14 cellular contexts compared by ENCODE assay signal in genomic region chr10:29849886-29850285, GRCh38.
DNase-seq lines count a peak whose midpoint lies in the region; ATAC-seq and TF ChIP-seq lines count a peak whose summit lies in the region.
"Had no signal": no experiment of that assay in that cellular context is flagged by ENCODE, and none has a peak within 500 bp of the region (broad histone marks: within the 10 kb centered on the region; RNA-seq: fewer than 3 reads in every experiment).

No MANE protein-coding gene starts in this region.

- DNase-seq in GM23248 (no peak), left lung (no peak), RWPE1 (ENCODE audit: low spot score) (no peak), NCI-H2081 (lab: John Stamatoyannopoulos, UW) (no peak), kidney glomerular epithelial cell (lab: John Stamatoyannopoulos, UW) (no peak)
- DNase-seq: DMS153; effector memory CD8-positive, alpha-beta T cell; islet precursor cell; naive thymus-derived CD4-positive, alpha-beta T cell; stimulated activated naive CD4-positive, alpha-beta T cell had no signal

- H3K27ac Mint-ChIP-seq in brain, result peak overlapping the region in 3 of 5 experiments; percentile 76 to 85 (median 79)
- H3K27ac Mint-ChIP-seq: B cell; effector memory CD8-positive, alpha-beta T cell; naive thymus-derived CD4-positive, alpha-beta T cell had no signal

- CTCF ChIA-PET in RWPE1 (lab: Yijun Ruan, JAX), result no interaction called here

- H3K9me3 Mint-ChIP-seq in brain, result peaks cover 0 to 10% (median 6%) of the 10 kb centered on the region in 5 experiments
- H3K9me3 Mint-ChIP-seq: effector memory CD8-positive, alpha-beta T cell had no signal

- no peaks in the 10 kb centered on the region for H4K20me1 ChIP-seq in GM23248 (ENCODE audit: insufficient read depth)

- H3K9me2 ChIP-seq in GM23248 (ENCODE audit: insufficient read depth), result no peaks in the 10 kb centered on the region

- WGBS in GM23248 (ENCODE audit: low coverage in 1 of 2, low lambda C conversion rate in 2 of 2, missing lambda C conversion rate in 2 of 2), 2 experiments, result 40 to 44% methylated on average over 3 of the region's 3 CpGs

- H3K9me3 ChIP-seq in GM23248 (ENCODE audit: low read depth), result no peaks in the 10 kb centered on the region
- no peaks in the 10 kb centered on the region for H3K9me3 ChIP-seq in left lung
- no peaks in the 10 kb centered on the region for H3K9me3 ChIP-seq in skeletal muscle satellite cell (replicated peaks; ENCODE audit: low read length)

- in situ Hi-C loops in GM23248 (cut with MboI), result no loop called here

- POLR2A ChIA-PET in RWPE1 (lab: Yijun Ruan, JAX; ENCODE audit: low non-redundant PET), result no interaction called here

- H3K27me3 ChIP-seq in GM23248 (replicated peaks; ENCODE audit: insufficient read depth), result peaks cover 70% of the 10 kb centered on the region
- no peaks in the 10 kb centered on the region for H3K27me3 ChIP-seq in left lung
- no peaks in the 10 kb centered on the region for H3K27me3 ChIP-seq in skeletal muscle satellite cell (ENCODE audit: control insufficient read depth, insufficient read depth, low read length)

- H2AFZ ChIP-seq in GM23248, result peak overlapping the region; percentile 77

- peaks cover 13% of the 10 kb centered on the region for H3F3A ChIP-seq in GM23248 (ENCODE audit: insufficient read depth)

- H3K9ac ChIP-seq in GM23248 (0 out of 2 replicates have a peak overlapping the region, but pooled peaks have one; percentile 11), skeletal muscle satellite cell (ENCODE audit: low read depth, low read length) (no peak overlapping the region)

- H3K4me1 ChIP-seq in GM23248 (ENCODE audit: insufficient read depth), result peaks cover 6% of the 10 kb centered on the region
- peaks cover 3 to 17% of the 10 kb centered on the region in 2 donors for H3K4me1 ChIP-seq in left lung
- peaks cover 11% of the 10 kb centered on the region for H3K4me1 ChIP-seq in skeletal muscle satellite cell (ENCODE audit: control insufficient read depth, insufficient read depth, low read length)

- peak overlapping the region; percentile 77 for H3K4me2 ChIP-seq in GM23248 (ENCODE audit: unreplicated experiment)
- peak overlapping the region; percentile 70 for H3K4me2 ChIP-seq in skeletal muscle satellite cell (ENCODE audit: low read length)

- H3K27me3 Mint-ChIP-seq in brain, result no peaks in the 10 kb centered on the region
- H3K27me3 Mint-ChIP-seq: B cell had no signal

- H3K27ac ChIP-seq in GM23248 (no peak overlapping the region), left lung (peak overlapping the region; percentile 62 to 65), RWPE1 (no peak overlapping the region)

- H3K4me3 ChIP-seq in GM23248 (peak overlapping the region; percentile 64), left lung (no peak overlapping the region), skeletal muscle satellite cell (ENCODE audit: low read length) (no peak overlapping the region)

- TF ChIP-seq CTCF in brain (conservative IDR thresholded peaks at IDR 0.05) (no peak), left lung (IDR thresholded peaks at IDR 0.05) (no peak), RWPE1 (conservative IDR thresholded peaks at IDR 0.05; ENCODE audit: low read depth) (no peak)

- H3K36me3 ChIP-seq in GM23248 (ENCODE audit: low read depth) (no peaks in the 10 kb centered on the region), left lung (no peaks in the 10 kb centered on the region), skeletal muscle satellite cell (ENCODE audit: insufficient read depth, low read length) (no peaks in the 10 kb centered on the region)

- H3K4me1 Mint-ChIP-seq in brain, result peaks cover 7% of the 10 kb centered on the region
- H3K4me1 Mint-ChIP-seq: B cell had no signal

- no peak overlapping the region for H3K4me3 Mint-ChIP-seq in brain
- H3K4me3 Mint-ChIP-seq: B cell; effector memory CD8-positive, alpha-beta T cell; naive thymus-derived CD4-positive, alpha-beta T cell had no signal

- no peaks in the 10 kb centered on the region for H3K36me3 Mint-ChIP-seq in brain

- ATAC-seq in left lung, result no peak
- no peak for ATAC-seq in HG02610 (IDR thresholded peaks at IDR 0.05; ENCODE audit: unreplicated experiment)
- ATAC-seq: effector memory CD8-positive, alpha-beta T cell; naive thymus-derived CD4-positive, alpha-beta T cell had no signal

- H3K79me2 ChIP-seq in GM23248 (ENCODE audit: insufficient read depth), result no peaks in the 10 kb centered on the region

- intact Hi-C loops in left lung (cut with DNase I), result loop anchor here in 1 of 2 donors (10.0 kb wide), 1 partner anchor 115 kb away; no protein-coding TSS in a partner anchor

Comparison
In these comparisons a context has a peak if more than half of its experiments do, and no peak if none do; other contexts are left out.
1. H3K27ac ChIP-seq: peak in left lung (2 of 2); none in GM23248 (single experiment) and RWPE1 (single experiment).